2 cellular contexts compared by ENCODE assay signal in genomic region chr12:52546126-52546525, GRCh38.
TF ChIP-seq lines count a peak whose summit lies in the region.

No MANE protein-coding gene starts in this region.

TF ChIP-seq in GM23338, 12 proteins besides CTCF, POLR2A, EP300 and RAD21:
- TF ChIP-seq CREB1 (CRISPR knock-in tag; IDR thresholded peaks at IDR 0.05; ENCODE audit: low read depth) = no peak
- no peak for TF ChIP-seq STAT1 (IDR thresholded peaks at IDR 0.05; ENCODE audit: unreplicated experiment)
- TF ChIP-seq NANOG (IDR thresholded peaks at IDR 0.05; ENCODE audit: borderline replicate concordance) = no peak
- TF ChIP-seq EZH2 (IDR thresholded peaks at IDR 0.05; ENCODE audit: low read depth, unreplicated experiment) = no peak
- TF ChIP-seq ZNF331 (CRISPR knock-in tag; IDR thresholded peaks at IDR 0.05; ENCODE audit: low read depth) = no peak
- no peak for TF ChIP-seq POLR2AphosphoS5 (IDR thresholded peaks at IDR 0.05; ENCODE audit: low read depth)
- no peak for TF ChIP-seq ZNF462 (CRISPR knock-in tag; IDR thresholded peaks at IDR 0.05)
- no peak for TF ChIP-seq ZNF114 (CRISPR knock-in tag; IDR thresholded peaks at IDR 0.05)
- TF ChIP-seq JUNB (IDR thresholded peaks at IDR 0.05; ENCODE audit: unreplicated experiment) = no peak
- TF ChIP-seq ETS1 (IDR thresholded peaks at IDR 0.05) = no peak
- no peak for TF ChIP-seq REST (IDR thresholded peaks at IDR 0.05; ENCODE audit: unreplicated experiment)
- no peak for TF ChIP-seq EZH2phosphoT487 (IDR thresholded peaks at IDR 0.05; ENCODE audit: unreplicated experiment)

TF ChIP-seq in H1, 55 proteins besides CTCF, POLR2A, EP300 and RAD21:
- TF ChIP-seq TCF12 (IDR thresholded peaks at IDR 0.05; ENCODE audit: low read depth, low read length) (no peak), SP1 (IDR thresholded peaks at IDR 0.05; ENCODE audit: low read depth, low read length) (no peak)
